10 cellular contexts compared by ENCODE assay signal in the genomic region with DNA sequence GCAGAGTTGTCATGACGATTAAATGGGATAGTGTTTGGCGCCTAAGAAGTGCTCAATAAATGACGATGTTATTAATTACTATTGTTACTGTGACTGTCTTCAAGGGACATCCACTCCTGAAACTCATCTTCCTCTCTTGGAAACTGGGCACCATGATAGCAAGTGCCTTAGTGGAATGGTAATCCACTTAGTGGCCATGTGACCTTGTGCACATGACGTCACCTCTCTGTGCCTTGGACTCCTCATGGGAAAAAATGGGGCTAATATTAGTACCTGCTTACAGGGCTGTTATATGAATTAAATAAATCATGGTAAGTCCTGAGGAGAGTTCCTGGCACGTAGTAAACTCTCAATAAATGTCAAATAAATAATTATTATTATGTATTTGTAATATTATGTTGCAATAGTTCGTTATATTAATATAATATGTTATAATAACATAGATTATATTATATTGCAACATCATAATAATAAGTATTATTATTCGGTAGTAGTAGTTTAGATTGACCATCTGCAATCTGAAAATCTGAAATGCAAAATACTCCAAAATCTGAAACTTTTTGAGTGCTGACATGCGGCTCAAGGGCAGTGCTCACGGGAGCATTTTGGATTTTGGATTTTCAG. TPM values are rescaled to one million over a fixed set of nuclear protein-coding genes. Genes with fewer than 3 reads are reported as not detected.
"Had no signal": no experiment of that assay in that cellular context is flagged by ENCODE, and none has a peak within 500 bp of the region (broad histone marks: within the 10 kb centered on the region; RNA-seq: fewer than 3 reads in every experiment).

No MANE protein-coding gene starts in this region.

- ATAC-seq: HCT116 had no signal

- H3K36me3 ChIP-seq: HAP-1 had no signal

- H2AFZ ChIP-seq: GM23248 had no signal

- H3K4me3 ChIP-seq: GM23248, HAP-1 had no signal

- H3K9me3 ChIP-seq: HAP-1 had no signal

- H3K27ac ChIP-seq: GM23248, HL-60 had no signal

- DNase-seq: GM23248, GOT3, H7, HFFc6, IMR-90, KG1 had no signal

- H3K9ac ChIP-seq: GM23248 had no signal

- H3K4me1 ChIP-seq: HAP-1 had no signal

RNA-seq across cellular contexts. Expression of gene EYA2, which starts 40.9 kb away (rescaled TPM):
- total RNA-seq: GM23248, HT1080 had no signal
